ENCODE assay signal across 21 cellular contexts in the genomic region with DNA sequence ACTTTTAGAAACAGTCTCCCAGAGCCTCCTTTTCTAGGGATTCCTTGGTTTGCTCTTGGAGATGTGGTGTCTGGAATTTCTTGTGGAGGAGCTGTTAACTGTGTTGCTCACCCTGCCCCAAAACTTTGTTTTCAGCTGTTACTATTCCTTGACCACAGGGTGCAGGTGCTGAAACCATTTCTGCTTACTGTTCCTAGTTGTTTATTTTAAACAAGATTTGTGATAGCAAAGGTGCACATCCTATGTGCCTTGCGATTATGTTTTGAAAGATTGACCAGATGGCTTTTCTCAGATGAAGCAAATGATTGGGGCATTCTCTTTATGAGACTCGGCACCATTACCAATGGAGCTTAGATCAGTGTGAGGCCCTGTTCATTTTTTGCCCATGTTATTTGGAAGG.
DNase-seq lines count a peak whose midpoint lies in the region; ATAC-seq and TF ChIP-seq lines count a peak whose summit lies in the region.
"Had no signal": no experiment of that assay in that cellular context is flagged by ENCODE, and none has a peak within 500 bp of the region (broad histone marks: within the 10 kb centered on the region; RNA-seq: fewer than 3 reads in every experiment).

No MANE protein-coding gene starts in this region.

- H3K9me3 Mint-ChIP-seq in activated T-cell treated with anti-CD3 and anti-CD28 coated beads, Interleukin-2, amount 50 U/mL, for 72 hours, result no peaks in the 10 kb centered on the region
- H3K9me3 Mint-ChIP-seq: activated T-helper 2 cell treated with anti-CD3 and anti-CD28 coated beads, Interferon-gamma antibody, Interleukin-2, Interleukin-4, amounts not matched to agents 10 μg/mL and 5 μg/mL and 100 μg/mL, durations not matched to agents 14 hours and 24 hours and 36 hours; T-helper 2 cell treated with Interferon-gamma antibody and Interleukin-4, amounts not matched to agents 5 μg/mL and 100 μg/mL, for 36 hours had no signal

- H3K27ac ChIP-seq in MM.1S (ENCODE audit: low read length) (peak overlapping the region; percentile 96), trophoblast cell (ENCODE audit: low read depth, low read length) (no peak overlapping the region), mesenchymal stem cell (ENCODE audit: low read length, poor library complexity, severe bottlenecking) (no peak overlapping the region)

- peak overlapping the region; percentile 96 for H3K4me2 ChIP-seq in MM.1S (ENCODE audit: low read depth, low read length)
- H3K4me2 ChIP-seq in trophoblast cell (ENCODE audit: low read length), result no peak overlapping the region
- no peak overlapping the region for H3K4me2 ChIP-seq in mesenchymal stem cell (ENCODE audit: low read length, poor library complexity, severe bottlenecking)

- H3K9ac ChIP-seq in MM.1S (ENCODE audit: low read length), result peak overlapping the region; percentile 72
- H3K9ac ChIP-seq in trophoblast cell (ENCODE audit: low read length), result no peak overlapping the region
- H3K9ac ChIP-seq in mesenchymal stem cell (ENCODE audit: low read length), result no peak overlapping the region

- no peak overlapping the region for H2BK12ac ChIP-seq in trophoblast cell (ENCODE audit: low read length)
- no peak overlapping the region for H2BK12ac ChIP-seq in mesenchymal stem cell (ENCODE audit: low read length in 2 of 2)

- TF ChIP-seq CTCF in MM.1S (IDR thresholded peaks at IDR 0.05; ENCODE audit: low read length), result no peak

- peaks cover 10% of the 10 kb centered on the region; the same call in 1 of the 2 replicates for H3K36me3 ChIP-seq in MM.1S (replicated peaks; ENCODE audit: insufficient read depth, low read length)
- peaks cover 8 to 12% of the 10 kb centered on the region in 2 experiments for H3K36me3 ChIP-seq in trophoblast cell (ENCODE audit: control insufficient read depth in 1 of 2, insufficient read depth in 2 of 2, low read length in 2 of 2)
- peaks cover 0 to 78% of the 10 kb centered on the region in 2 experiments for H3K36me3 ChIP-seq in mesenchymal stem cell (ENCODE audit: control insufficient read depth in 1 of 2, insufficient read depth in 2 of 2, low read depth in 1 of 2, low read length in 2 of 2)
- H3K36me3 ChIP-seq: BE2C had no signal

- DNase-seq in activated T-cell treated with anti-CD3 and anti-CD28 coated beads, Interleukin-2, amount 50 U/mL, for 72 hours, result no peak
- no peak for DNase-seq in activated T-cell treated with anti-CD3 and anti-CD28 coated beads, Interleukin-2, amount 50 U/mL, for 1 hour
- DNase-seq in MM.1S (peak; percentile 86), trophoblast cell (no peak), ecto neural progenitor cell (ENCODE audit: low spot score) (no peak), NCI-H1930 (lab: John Stamatoyannopoulos, UW) (no peak), mesenchymal stem cell (no peak)
- DNase-seq: BE2C, body of pancreas, Caco-2, DMS79 treated with DMSO at 0.1 percent for 48 hours, head of caudate nucleus, kidney glomerular epithelial cell, NCI-H1105 treated with DMSO at 0.1 percent for 48 hours, NCI-H226, NCI-H774 had no signal

- H3K27ac Mint-ChIP-seq in activated T-cell treated with anti-CD3 and anti-CD28 coated beads, Interleukin-2, amount 50 U/mL, for 72 hours, result peak overlapping the region; percentile 24
- H3K27ac Mint-ChIP-seq: activated T-helper 2 cell treated with anti-CD3 and anti-CD28 coated beads, Interferon-gamma antibody, Interleukin-2, Interleukin-4, amounts not matched to agents 10 μg/mL and 5 μg/mL and 100 μg/mL, durations not matched to agents 14 hours and 24 hours and 36 hours; T-helper 2 cell treated with Interferon-gamma antibody and Interleukin-4, amounts not matched to agents 5 μg/mL and 100 μg/mL, for 36 hours had no signal

- H3K9me3 ChIP-seq in MM.1S (replicated peaks; ENCODE audit: insufficient read depth, low read length) (no peaks in the 10 kb centered on the region), trophoblast cell (ENCODE audit: insufficient read depth, low read depth, low read length) (no peaks in the 10 kb centered on the region), mesenchymal stem cell (ENCODE audit: control insufficient read depth, low read length) (no peaks in the 10 kb centered on the region)
- H3K9me3 ChIP-seq: BE2C, body of pancreas, Caco-2 had no signal

- no peak overlapping the region for H4K12ac ChIP-seq in trophoblast cell (ENCODE audit: low read depth, low read length)

- H4K8ac ChIP-seq in trophoblast cell (ENCODE audit: low read depth, low read length) (no peak overlapping the region), mesenchymal stem cell (ENCODE audit: low read length) (no peak overlapping the region)

- peaks cover 31% of the 10 kb centered on the region for H3K4me1 ChIP-seq in MM.1S (ENCODE audit: low read length)
- H3K4me1 ChIP-seq in trophoblast cell (ENCODE audit: control insufficient read depth in 1 of 2, insufficient read depth in 2 of 2, low read length in 2 of 2), result no peaks in the 10 kb centered on the region
- H3K4me1 ChIP-seq in mesenchymal stem cell (ENCODE audit: control insufficient read depth, insufficient read depth, low read depth, low read length), result no peaks in the 10 kb centered on the region
- H3K4me1 ChIP-seq: BE2C, Caco-2 had no signal

- H2BK5ac ChIP-seq in trophoblast cell (ENCODE audit: low read depth, low read length, poor library complexity) (peak overlapping the region; percentile 40), mesenchymal stem cell (ENCODE audit: low read depth, low read length, poor library complexity, severe bottlenecking) (no peak overlapping the region)

- no peaks in the 10 kb centered on the region for H3K27me3 Mint-ChIP-seq in activated T-cell treated with anti-CD3 and anti-CD28 coated beads, Interleukin-2, amount 50 U/mL, for 72 hours (ENCODE audit: low read depth)

- H2AK5ac ChIP-seq in trophoblast cell (ENCODE audit: low read length) (no peak overlapping the region), mesenchymal stem cell (ENCODE audit: low read length, severe bottlenecking) (no peak overlapping the region)

- no peaks in the 10 kb centered on the region for H4K20me1 ChIP-seq in MM.1S (ENCODE audit: insufficient read depth, low read length)

- H3K4me1 Mint-ChIP-seq in activated T-cell treated with anti-CD3 and anti-CD28 coated beads, Interleukin-2, amount 50 U/mL, for 72 hours (ENCODE audit: low read depth), result no peaks in the 10 kb centered on the region

- H3F3A ChIP-seq in MM.1S (ENCODE audit: insufficient read depth, low read length), result peaks cover 37% of the 10 kb centered on the region

- peaks cover 8 to 27% of the 10 kb centered on the region in 2 donors for H3K36me3 Mint-ChIP-seq in activated T-cell treated with anti-CD3 and anti-CD28 coated beads, Interleukin-2, amount 50 U/mL, for 72 hours (ENCODE audit: insufficient read depth in 2 of 2)

- H3K4me3 ChIP-seq in MM.1S (ENCODE audit: low read length) (peak overlapping the region; percentile 66), trophoblast cell (ENCODE audit: low read depth, low read length) (no peak overlapping the region), mesenchymal stem cell (ENCODE audit: insufficient read depth in 1 of 2, low read depth in 1 of 2, low read length in 2 of 2) (no peak overlapping the region)
- H3K4me3 ChIP-seq: body of pancreas, lung, skin epidermis had no signal

- H3K4me3 Mint-ChIP-seq in activated T-cell treated with anti-CD3 and anti-CD28 coated beads, Interleukin-2, amount 50 U/mL, for 72 hours, result no peak overlapping the region
- H3K4me3 Mint-ChIP-seq: T-helper 2 cell treated with Interferon-gamma antibody and Interleukin-4, amounts not matched to agents 5 μg/mL and 100 μg/mL, for 36 hours had no signal

- no peaks in the 10 kb centered on the region for H3K9me2 ChIP-seq in MM.1S (replicated peaks; ENCODE audit: insufficient read depth, low read length)

- 0 out of 2 replicates have a peak, but pooled peaks cover 6% of the 10 kb centered on the region for H3K79me2 ChIP-seq in MM.1S (ENCODE audit: low read length)
- no peaks in the 10 kb centered on the region for H3K79me2 ChIP-seq in trophoblast cell (ENCODE audit: control insufficient read depth, insufficient read depth, low read length, poor library complexity)

- H4K91ac ChIP-seq in trophoblast cell (ENCODE audit: low read depth, low read length) (no peak overlapping the region), mesenchymal stem cell (ENCODE audit: low read length) (no peak overlapping the region)

- H3K23ac ChIP-seq in trophoblast cell (ENCODE audit: low read length) (no peak overlapping the region), mesenchymal stem cell (ENCODE audit: low read length in 2 of 2) (no peak overlapping the region)

- H3K4ac ChIP-seq in trophoblast cell (ENCODE audit: low read depth, low read length) (no peak overlapping the region), mesenchymal stem cell (ENCODE audit: low read depth in 1 of 2, low read length in 2 of 2) (no peak overlapping the region)

- H3K18ac ChIP-seq in trophoblast cell (ENCODE audit: low read length) (no peak overlapping the region), mesenchymal stem cell (ENCODE audit: low read depth in 1 of 2, low read length in 2 of 2) (no peak overlapping the region)

- no peaks in the 10 kb centered on the region for H3K27me3 ChIP-seq in MM.1S (replicated peaks; ENCODE audit: insufficient read depth, low read length)
- no peaks in the 10 kb centered on the region for H3K27me3 ChIP-seq in trophoblast cell (ENCODE audit: insufficient read depth, low read length)
- H3K27me3 ChIP-seq in mesenchymal stem cell (ENCODE audit: control insufficient read depth in 1 of 2, insufficient read depth in 1 of 2, low read length in 2 of 2), result no peaks in the 10 kb centered on the region
- H3K27me3 ChIP-seq: BE2C, body of pancreas had no signal

- H3K14ac ChIP-seq in trophoblast cell (ENCODE audit: low read length) (no peak overlapping the region), mesenchymal stem cell (ENCODE audit: low read length in 2 of 2) (no peak overlapping the region)

- H2BK15ac ChIP-seq in mesenchymal stem cell (ENCODE audit: low read depth, poor library complexity, severe bottlenecking), result no peak overlapping the region

- H2AFZ ChIP-seq in MM.1S (ENCODE audit: low read length) (no peak overlapping the region), trophoblast cell (ENCODE audit: insufficient read depth, low read length, poor library complexity) (no peak overlapping the region), mesenchymal stem cell (ENCODE audit: low read depth, low read length) (no peak overlapping the region)

- H3K79me1 ChIP-seq in trophoblast cell (ENCODE audit: low read length) (no peaks in the 10 kb centered on the region), mesenchymal stem cell (replicated peaks; ENCODE audit: low read length, poor library complexity, severe bottlenecking) (peaks cover 13% of the 10 kb centered on the region)

- H2BK120ac ChIP-seq in trophoblast cell (ENCODE audit: insufficient read depth, low read length, poor library complexity) (no peak overlapping the region), mesenchymal stem cell (ENCODE audit: low read depth, low read length) (no peak overlapping the region)

- WGBS in trophoblast cell (ENCODE audit: extremely low coverage, insufficient coverage, insufficient read length), result no CpG with 5 or more reads among the region's 2 CpGs
- WGBS in mesenchymal stem cell, result 96% methylated on average over 2 of the region's 2 CpGs

- ATAC-seq in activated T-cell treated with anti-CD3 and anti-CD28 coated beads, Interleukin-2, amount 50 U/mL, for 72 hours (replicated peaks in 1 of 2), result no peak
- ATAC-seq in HG02571 (IDR thresholded peaks at IDR 0.05; ENCODE audit: unreplicated experiment), result peak; percentile 57
- ATAC-seq: body of pancreas had no signal
